In the genomic region with DNA sequence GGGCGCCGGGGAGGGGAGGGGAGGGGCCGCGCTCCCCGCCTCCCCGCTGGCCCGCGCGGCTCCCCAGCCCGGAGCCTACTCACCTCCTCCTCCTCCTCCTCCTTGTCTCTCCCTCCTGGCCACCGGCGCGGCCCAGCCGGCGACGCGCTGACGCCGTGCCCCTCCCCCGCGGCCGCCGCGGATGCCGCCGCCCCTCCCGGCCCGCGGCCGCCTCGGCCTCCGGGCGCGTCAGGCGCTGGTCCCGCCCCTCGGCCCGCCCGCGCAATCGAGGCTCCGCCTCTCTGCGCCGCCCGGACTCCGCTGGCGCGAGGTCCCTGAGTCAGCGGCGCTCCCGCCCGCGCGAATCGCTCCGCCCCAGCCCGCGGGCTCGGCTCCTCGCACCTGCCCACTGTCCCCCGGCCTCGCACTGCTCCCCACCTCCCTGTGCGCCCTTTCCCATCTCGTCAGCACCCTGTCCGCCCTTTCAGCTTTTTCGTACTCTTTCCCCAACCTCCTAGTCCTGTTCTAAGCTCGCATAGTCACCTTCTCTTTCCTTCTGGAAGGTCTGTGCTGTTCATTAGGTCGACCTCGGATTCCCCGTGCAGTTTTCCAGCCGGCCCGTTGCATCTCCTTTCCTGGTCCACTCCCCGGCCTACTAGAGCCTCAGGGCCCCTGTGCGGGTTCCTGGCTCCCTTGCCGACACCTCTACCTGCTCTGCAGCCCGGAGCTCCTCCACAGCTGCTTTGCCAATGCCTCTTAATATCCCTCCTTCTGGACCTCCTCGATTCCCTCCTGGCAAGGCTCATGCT, we compare ENCODE assay signal across 8 cellular contexts.
DNase-seq lines count a peak whose midpoint lies in the region; ATAC-seq and TF ChIP-seq lines count a peak whose summit lies in the region.

No MANE protein-coding gene starts in this region.

- H3K4me1 ChIP-seq in duodenal mucosa (ENCODE audit: control insufficient read depth in 1 of 2, insufficient read depth in 2 of 2, low read length in 2 of 2) (peaks cover 14 to 17% of the 10 kb centered on the region in 2 donors), lower lobe of right lung (peaks cover 22% of the 10 kb centered on the region)

- peak overlapping the region; percentile 79 to 83 for H3K9ac ChIP-seq in duodenal mucosa (ENCODE audit: low read depth in 1 of 2, low read length in 2 of 2)

- no peaks in the 10 kb centered on the region for H3K27me3 ChIP-seq in CD4-positive, alpha-beta T cell (ENCODE audit: control insufficient read depth, insufficient read depth, low read length)
- H3K27me3 ChIP-seq in duodenal mucosa (ENCODE audit: control insufficient read depth in 1 of 2, insufficient read depth in 2 of 2, low read length in 2 of 2): no peaks in the 10 kb centered on the region
- H3K27me3 ChIP-seq in lower lobe of right lung (ENCODE audit: low read depth): no peaks in the 10 kb centered on the region

- H3K36me3 ChIP-seq in duodenal mucosa (ENCODE audit: control insufficient read depth in 1 of 2, insufficient read depth in 2 of 2, low read length in 2 of 2) (no peaks in the 10 kb centered on the region), lower lobe of right lung (no peaks in the 10 kb centered on the region)

- POLR2A ChIA-PET in CD4-positive, alpha-beta T cell (lab: Charles Lee): interaction anchor here (0.5 to 2.5 kb wide), 7 partner anchors 8 to 164 kb away, joined by 3 to 22 read pairs (median 3); no protein-coding TSS in a partner anchor

- H3K9me3 ChIP-seq in CD4-positive, alpha-beta T cell (ENCODE audit: control insufficient read depth, low read length): no peaks in the 10 kb centered on the region
- H3K9me3 ChIP-seq in duodenal mucosa (ENCODE audit: control insufficient read depth in 1 of 2, low read length in 2 of 2) (no peaks in the 10 kb centered on the region), lower lobe of right lung (no peaks in the 10 kb centered on the region)

- H3K27me3 Mint-ChIP-seq in CD4-positive, alpha-beta T cell: no peaks in the 10 kb centered on the region

- intact Hi-C loops in CD4-positive, alpha-beta T cell (cut with DNase I, micrococcal nuclease): loop anchor here (5.0 to 10.0 kb wide), 2 partner anchors 150 to 182 kb away; no protein-coding TSS in a partner anchor
- intact Hi-C loops in lower lobe of right lung (cut with DNase I): no loop called here

- no peak overlapping the region for H3K27ac ChIP-seq in CD4-positive, alpha-beta T cell (ENCODE audit: low read depth, low read length)
- H3K27ac ChIP-seq in duodenal mucosa (ENCODE audit: low read depth, low read length) (peak overlapping the region; percentile 72), lower lobe of right lung (peak overlapping the region; percentile 87)

- ATAC-seq in CD4-positive, alpha-beta T cell (ENCODE audit: poor library complexity): peak; percentile 86
- ATAC-seq in GM19397 (IDR thresholded peaks at IDR 0.05; ENCODE audit: unreplicated experiment) (peak; percentile 95), HG03521 (IDR thresholded peaks at IDR 0.05; ENCODE audit: unreplicated experiment) (peak; percentile 91), lower lobe of right lung (peak; percentile 96 to 97)

- peaks cover 13% of the 10 kb centered on the region for H3K36me3 Mint-ChIP-seq in CD4-positive, alpha-beta T cell (ENCODE audit: low read depth)

- no peak for TF ChIP-seq CTCF in CD4-positive, alpha-beta T cell (IDR thresholded peaks at IDR 0.05)
- no peak for TF ChIP-seq CTCF in lower lobe of right lung (IDR thresholded peaks at IDR 0.05)

- H3K27ac Mint-ChIP-seq in CD4-positive, alpha-beta T cell: peak overlapping the region; percentile 78

- peak overlapping the region; percentile 91 for H3K4me3 Mint-ChIP-seq in CD4-positive, alpha-beta T cell

- H3K9me3 Mint-ChIP-seq in CD4-positive, alpha-beta T cell: no peaks in the 10 kb centered on the region

- H3K4me3 ChIP-seq in duodenal mucosa (ENCODE audit: low read depth in 1 of 2, low read length in 2 of 2) (peak overlapping the region; percentile 92 to 94), lower lobe of right lung (peak overlapping the region; percentile 82)

- H3K4me1 Mint-ChIP-seq in CD4-positive, alpha-beta T cell (ENCODE audit: low read depth): peaks cover 22% of the 10 kb centered on the region

- peak; percentile 64 to 91 (median 80) for DNase-seq in CD4-positive, alpha-beta T cell
- peak; percentile 83 for DNase-seq in NCI-H526 treated with DMSO at 0.1 percent for 48 hours (lab: John Stamatoyannopoulos, UW)
- peak; percentile 77 to 82 for DNase-seq in activated CD4-positive, alpha-beta T cell treated with anti-CD3 and anti-CD28 coated beads, Interleukin-2, amount 50 U/mL, for 4 hours
- peak; percentile 90 for DNase-seq in lower lobe of right lung
- DNase-seq in stimulated activated CD4-positive, alpha-beta T cell treated with anti-CD3 and anti-CD28 coated beads, TNF-alpha, amount 100 ng/mL, for 1 hour (ENCODE audit: low read depth in 3 of 3, low spot score in 1 of 3): peak; percentile 63 to 86 (median 76)

- CTCF ChIA-PET in CD4-positive, alpha-beta T cell (lab: Charles Lee): interaction anchor here (1.9 kb wide), 1 partner anchor 10 kb away, joined by 4 read pairs; no protein-coding TSS in a partner anchor
